26 cellular contexts compared by ENCODE assay signal in the genomic region with DNA sequence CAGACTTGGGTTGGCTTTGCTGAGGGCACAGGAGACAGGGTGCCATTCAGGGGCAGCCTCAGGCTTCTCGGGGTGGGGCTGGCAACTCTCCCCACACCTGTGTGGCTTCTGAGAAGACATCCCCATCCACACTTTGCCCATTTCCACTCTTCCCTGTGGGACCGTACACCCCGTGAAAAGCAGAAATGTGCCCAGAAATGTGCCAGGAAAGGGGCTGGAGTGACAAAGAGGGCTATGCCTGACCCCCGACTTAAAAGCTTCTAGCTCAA.
"Had no signal": no experiment of that assay in that cellular context is flagged by ENCODE, and none has a peak within 500 bp of the region (broad histone marks: within the 10 kb centered on the region; RNA-seq: fewer than 3 reads in every experiment).

No MANE protein-coding gene starts in this region.

- DNase-seq: activated CD4-positive, alpha-beta T cell treated with anti-CD3 and anti-CD28 coated beads for 48 hours; activated CD4-positive, alpha-beta T cell treated with anti-CD3 and anti-CD28 coated beads, Interleukin-2, amount 50 U/mL, for 48 hours; activated CD8-positive, alpha-beta memory T cell treated with anti-CD3 and anti-CD28 coated beads for 24 hours; activated gamma-delta T cell; anterior cingulate cortex; effector CD8-positive, alpha-beta T cell; gastrocnemius medialis; glutamatergic neuron; mammary epithelial cell; naive B cell; nucleus accumbens; stimulated activated naive CD4-positive, alpha-beta T cell treated with Interleukin-2 at 50 U/mL for 16 hours; SW 1271; T-helper 9 cell had no signal

- H3K4me1 ChIP-seq: parathyroid adenoma had no signal

- H3K27ac Mint-ChIP-seq: activated naive CD8-positive, alpha-beta T cell; mesothelial cell of epicardium had no signal

- H3K4me3 ChIP-seq: gastrocnemius medialis, left lung, psoas muscle, smooth muscle cell, tibial nerve had no signal

- ATAC-seq: activated CD4-positive, CD25-positive, alpha-beta regulatory T cell treated with anti-CD3 and anti-CD28 coated beads, Interleukin-2, amount 50 U/mL, for 24 hours; gastrocnemius medialis; left lung; psoas muscle had no signal

- H3K27ac ChIP-seq: gastrocnemius medialis, left lung, parathyroid adenoma, psoas muscle, tibial nerve, VCaP had no signal

- H3K9me3 Mint-ChIP-seq: central memory CD8-positive, alpha-beta T cell; mesothelial cell of epicardium; naive B cell; neural crest cell; T-helper 1 cell treated with Interleukin-12 subunit alpha and Interleukin-12 subunit beta and Interleukin-4 antibody, amounts not matched to agents 30 μg/mL and 1 μg/mL, for 36 hours had no signal

- H3K27me3 Mint-ChIP-seq: activated naive CD8-positive, alpha-beta T cell; central memory CD8-positive, alpha-beta T cell; naive B cell had no signal

- H3K9me3 ChIP-seq: gastrocnemius medialis, left lung, psoas muscle, tibial nerve had no signal

- H3K4me1 Mint-ChIP-seq: mesothelial cell of epicardium, neural crest cell had no signal

- H3K4me3 Mint-ChIP-seq: activated naive CD8-positive, alpha-beta T cell; central memory CD8-positive, alpha-beta T cell; mesothelial cell of epicardium; neural crest cell; T-helper 1 cell treated with Interleukin-12 subunit alpha and Interleukin-12 subunit beta and Interleukin-4 antibody, amounts not matched to agents 30 μg/mL and 1 μg/mL, for 36 hours had no signal

- H3K27me3 ChIP-seq: gastrocnemius medialis, left lung, tibial nerve had no signal

- H3K36me3 Mint-ChIP-seq: activated naive CD8-positive, alpha-beta T cell had no signal
